ENCODE assay signal across 1 cellular context in the genomic region with DNA sequence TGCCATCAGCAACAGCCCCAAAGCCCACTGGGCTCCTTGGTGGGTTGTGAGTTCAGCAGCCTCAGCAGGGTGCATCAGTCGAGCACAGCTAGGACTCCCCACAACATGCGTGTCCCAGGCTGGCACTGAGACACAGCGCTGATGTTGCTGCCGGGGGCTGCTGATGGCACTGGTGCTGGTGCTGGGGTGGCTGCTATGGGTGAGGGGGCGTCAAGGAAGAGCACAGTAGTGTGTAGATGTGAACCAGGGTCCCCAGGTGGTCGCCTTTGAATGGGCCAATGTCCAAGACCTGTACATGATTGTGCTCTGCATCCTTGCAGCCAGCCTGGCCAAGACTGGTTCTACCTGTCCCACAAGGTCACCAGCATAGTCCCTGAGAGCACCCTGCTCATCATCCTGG.
TF ChIP-seq lines count a peak whose summit lies in the region.

No MANE protein-coding gene starts in this region.

TF ChIP-seq in K562, 482 proteins besides CTCF, POLR2A, EP300 and RAD21 (continued from another document and continues in another):
- TF ChIP-seq, protein P1, sequence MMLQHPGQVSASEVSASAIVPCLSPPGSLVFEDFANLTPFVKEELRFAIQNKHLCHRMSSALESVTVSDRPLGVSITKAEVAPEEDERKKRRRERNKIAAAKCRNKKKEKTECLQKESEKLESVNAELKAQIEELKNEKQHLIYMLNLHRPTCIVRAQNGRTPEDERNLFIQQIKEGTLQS (IDR thresholded peaks at IDR 0.05) = no peak
- TF ChIP-seq, protein P1 (CRISPR knock-in tag; conservative IDR thresholded peaks at IDR 0.05) = no peak
- TF ChIP-seq RBFOX2 (IDR thresholded peaks at IDR 0.05; ENCODE audit: low read depth, low read length) = peak; percentile 60
- TF ChIP-seq ZNF184 (CRISPR knock-in tag; IDR thresholded peaks at IDR 0.05) = no peak
- TF ChIP-seq, protein P2, sequence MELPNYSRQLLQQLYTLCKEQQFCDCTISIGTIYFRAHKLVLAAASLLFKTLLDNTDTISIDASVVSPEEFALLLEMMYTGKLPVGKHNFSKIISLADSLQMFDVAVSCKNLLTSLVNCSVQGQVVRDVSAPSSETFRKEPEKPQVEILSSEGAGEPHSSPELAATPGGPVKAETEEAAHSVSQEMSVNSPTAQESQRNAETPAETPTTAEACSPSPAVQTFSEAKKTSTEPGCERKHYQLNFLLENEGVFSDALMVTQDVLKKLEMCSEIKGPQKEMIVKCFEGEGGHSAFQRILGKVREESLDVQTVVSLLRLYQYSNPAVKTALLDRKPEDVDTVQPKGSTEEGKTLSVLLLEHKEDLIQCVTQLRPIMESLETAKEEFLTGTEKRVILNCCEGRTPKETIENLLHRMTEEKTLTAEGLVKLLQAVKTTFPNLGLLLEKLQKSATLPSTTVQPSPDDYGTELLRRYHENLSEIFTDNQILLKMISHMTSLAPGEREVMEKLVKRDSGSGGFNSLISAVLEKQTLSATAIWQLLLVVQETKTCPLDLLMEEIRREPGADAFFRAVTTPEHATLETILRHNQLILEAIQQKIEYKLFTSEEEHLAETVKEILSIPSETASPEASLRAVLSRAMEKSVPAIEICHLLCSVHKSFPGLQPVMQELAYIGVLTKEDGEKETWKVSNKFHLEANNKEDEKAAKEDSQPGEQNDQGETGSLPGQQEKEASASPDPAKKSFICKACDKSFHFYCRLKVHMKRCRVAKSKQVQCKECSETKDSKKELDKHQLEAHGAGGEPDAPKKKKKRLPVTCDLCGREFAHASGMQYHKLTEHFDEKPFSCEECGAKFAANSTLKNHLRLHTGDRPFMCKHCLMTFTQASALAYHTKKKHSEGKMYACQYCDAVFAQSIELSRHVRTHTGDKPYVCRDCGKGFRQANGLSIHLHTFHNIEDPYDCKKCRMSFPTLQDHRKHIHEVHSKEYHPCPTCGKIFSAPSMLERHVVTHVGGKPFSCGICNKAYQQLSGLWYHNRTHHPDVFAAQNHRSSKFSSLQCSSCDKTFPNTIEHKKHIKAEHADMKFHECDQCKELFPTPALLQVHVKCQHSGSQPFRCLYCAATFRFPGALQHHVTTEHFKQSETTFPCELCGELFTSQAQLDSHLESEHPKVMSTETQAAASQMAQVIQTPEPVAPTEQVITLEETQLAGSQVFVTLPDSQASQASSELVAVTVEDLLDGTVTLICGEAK (IDR thresholded peaks at IDR 0.05) = no peak
- TF ChIP-seq, protein P2 (CRISPR knock-in tag; IDR thresholded peaks at IDR 0.05) = 0 out of 2 replicates have a peak, but pooled peaks have one; percentile 44
- 0 out of 2 replicates have a peak, but pooled peaks have one; percentile 5 for TF ChIP-seq SMC3 (conservative IDR thresholded peaks at IDR 0.05; ENCODE audit: insufficient read depth, low read depth, low read length)
- TF ChIP-seq HOMEZ (CRISPR knock-in tag; IDR thresholded peaks at IDR 0.05) = no peak
- TF ChIP-seq, protein P3, sequence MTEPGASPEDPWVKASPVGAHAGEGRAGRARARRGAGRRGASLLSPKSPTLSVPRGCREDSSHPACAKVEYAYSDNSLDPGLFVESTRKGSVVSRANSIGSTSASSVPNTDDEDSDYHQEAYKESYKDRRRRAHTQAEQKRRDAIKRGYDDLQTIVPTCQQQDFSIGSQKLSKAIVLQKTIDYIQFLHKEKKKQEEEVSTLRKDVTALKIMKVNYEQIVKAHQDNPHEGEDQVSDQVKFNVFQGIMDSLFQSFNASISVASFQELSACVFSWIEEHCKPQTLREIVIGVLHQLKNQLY (CRISPR knock-in tag; conservative IDR thresholded peaks at IDR 0.05) = 0 out of 4 replicates have a peak, but pooled peaks of 1 of the 2 experiments have one; percentile 11
- TF ChIP-seq YY1 (IDR thresholded peaks at IDR 0.05; ENCODE audit: borderline replicate concordance in 1 of 3, control insufficient read depth in 1 of 3, extremely low read depth in 1 of 3, insufficient read depth in 3 of 3, insufficient read length in 1 of 3, insufficient replicate concordance in 2 of 3, low read depth in 1 of 3, low read length in 2 of 3) = peak in 1 of 3 experiments; percentile 13
- peak; percentile 60 for TF ChIP-seq POLR2G (IDR thresholded peaks at IDR 0.05; ENCODE audit: low read depth, low read length)
- peak; percentile 15 for TF ChIP-seq SP2 (IDR thresholded peaks at IDR 0.05; ENCODE audit: extremely low read depth, low read depth, low read length, poor library complexity, severe bottlenecking)
- TF ChIP-seq E2F4 (CRISPR knock-in tag; IDR thresholded peaks at IDR 0.05; ENCODE audit: low read depth) = 0 out of 2 replicates have a peak, but pooled peaks have one; percentile 46
- peak; percentile 36; the same call in 1 of the 2 replicates for TF ChIP-seq SP1 (CRISPR knock-in tag; IDR thresholded peaks at IDR 0.05)
- no peak for TF ChIP-seq CBX1 (IDR thresholded peaks at IDR 0.05; ENCODE audit: low read depth)
- TF ChIP-seq, protein P4, sequence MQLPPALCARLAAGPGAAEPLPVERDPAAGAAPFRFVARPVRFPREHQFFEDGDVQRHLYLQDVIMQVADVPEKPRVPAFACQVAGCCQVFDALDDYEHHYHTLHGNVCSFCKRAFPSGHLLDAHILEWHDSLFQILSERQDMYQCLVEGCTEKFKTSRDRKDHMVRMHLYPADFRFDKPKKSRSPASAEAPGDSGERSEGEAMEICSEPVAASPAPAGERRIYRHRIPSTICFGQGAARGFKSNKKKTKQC (CRISPR knock-in tag; IDR thresholded peaks at IDR 0.05) = 0 out of 2 replicates have a peak, but pooled peaks have one; percentile 26
- TF ChIP-seq, protein P5, sequence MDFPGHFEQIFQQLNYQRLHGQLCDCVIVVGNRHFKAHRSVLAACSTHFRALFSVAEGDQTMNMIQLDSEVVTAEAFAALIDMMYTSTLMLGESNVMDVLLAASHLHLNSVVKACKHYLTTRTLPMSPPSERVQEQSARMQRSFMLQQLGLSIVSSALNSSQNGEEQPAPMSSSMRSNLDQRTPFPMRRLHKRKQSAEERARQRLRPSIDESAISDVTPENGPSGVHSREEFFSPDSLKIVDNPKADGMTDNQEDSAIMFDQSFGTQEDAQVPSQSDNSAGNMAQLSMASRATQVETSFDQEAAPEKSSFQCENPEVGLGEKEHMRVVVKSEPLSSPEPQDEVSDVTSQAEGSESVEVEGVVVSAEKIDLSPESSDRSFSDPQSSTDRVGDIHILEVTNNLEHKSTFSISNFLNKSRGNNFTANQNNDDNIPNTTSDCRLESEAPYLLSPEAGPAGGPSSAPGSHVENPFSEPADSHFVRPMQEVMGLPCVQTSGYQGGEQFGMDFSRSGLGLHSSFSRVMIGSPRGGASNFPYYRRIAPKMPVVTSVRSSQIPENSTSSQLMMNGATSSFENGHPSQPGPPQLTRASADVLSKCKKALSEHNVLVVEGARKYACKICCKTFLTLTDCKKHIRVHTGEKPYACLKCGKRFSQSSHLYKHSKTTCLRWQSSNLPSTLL (IDR thresholded peaks at IDR 0.05) = no peak
- no peak for TF ChIP-seq TRIM25 (IDR thresholded peaks at IDR 0.05; ENCODE audit: borderline replicate concordance)
- 0 out of 2 replicates have a peak, but pooled peaks have one; percentile 34 for TF ChIP-seq SRSF3 (IDR thresholded peaks at IDR 0.05; ENCODE audit: insufficient read depth, low read length)
- no peak for TF ChIP-seq GTF2A2 (tag; IDR thresholded peaks at IDR 0.05)
- no peak for TF ChIP-seq ZNF444 (CRISPR knock-in tag; IDR thresholded peaks at IDR 0.05)
- no peak for TF ChIP-seq ZZZ3 (IDR thresholded peaks at IDR 0.05)
- TF ChIP-seq HMGXB4 (CRISPR knock-in tag; IDR thresholded peaks at IDR 0.05) = peak; percentile 26; the same call in 1 of the 2 replicates
- peak in 1 of 2 experiments; percentile 11 for TF ChIP-seq E2F6 (IDR thresholded peaks at IDR 0.05; ENCODE audit: borderline replicate concordance in 1 of 2, extremely low read depth in 1 of 2, insufficient read depth in 1 of 2, insufficient read length in 1 of 2, low read depth in 1 of 2, low read length in 1 of 2, poor library complexity in 1 of 2, severe bottlenecking in 1 of 2)
- TF ChIP-seq SREBF2 (CRISPR knock-in tag; IDR thresholded peaks at IDR 0.05) = no peak
- TF ChIP-seq TGIF2 (CRISPR knock-in tag; IDR thresholded peaks at IDR 0.05) = no peak
- TF ChIP-seq, protein P6, sequence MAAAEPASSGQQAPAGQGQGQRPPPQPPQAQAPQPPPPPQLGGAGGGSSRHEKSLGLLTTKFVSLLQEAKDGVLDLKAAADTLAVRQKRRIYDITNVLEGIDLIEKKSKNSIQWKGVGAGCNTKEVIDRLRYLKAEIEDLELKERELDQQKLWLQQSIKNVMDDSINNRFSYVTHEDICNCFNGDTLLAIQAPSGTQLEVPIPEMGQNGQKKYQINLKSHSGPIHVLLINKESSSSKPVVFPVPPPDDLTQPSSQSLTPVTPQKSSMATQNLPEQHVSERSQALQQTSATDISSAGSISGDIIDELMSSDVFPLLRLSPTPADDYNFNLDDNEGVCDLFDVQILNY (CRISPR knock-in tag; IDR thresholded peaks at IDR 0.05) = peak; percentile 93; the same call in 1 of the 2 replicates
- TF ChIP-seq POLR2AphosphoS5 (IDR thresholded peaks at IDR 0.05; ENCODE audit: control insufficient read depth, insufficient read depth, low read depth, low read length) = peak; percentile 38; the same call in 1 of the 2 replicates
